In genomic region chr2:176213406-176213805, GRCh38 we compare ENCODE assay signal across 35 cellular contexts. TPM values are rescaled to one million over a fixed set of nuclear protein-coding genes. Genes with fewer than 3 reads are reported as not detected.
"Had no signal": no experiment of that assay in that cellular context is flagged by ENCODE, and none has a peak within 500 bp of the region (broad histone marks: within the 10 kb centered on the region; RNA-seq: fewer than 3 reads in every experiment).

No MANE protein-coding gene starts in this region.

- H3K4me1 Mint-ChIP-seq: activated B cell treated with CpG ODN at 0.5 μM for 24 hours; activated CD4-positive, alpha-beta memory T cell treated with anti-CD3 and anti-CD28 coated beads, Interleukin-2, amount 10 ng/mL, durations not matched to agents 7 days and 5 days; activated CD4-positive, alpha-beta T cell treated with anti-CD3 and anti-CD28 coated beads, Interleukin-2, amount 10 ng/mL, durations not matched to agents 24 days and 14 days; activated CD8-positive, alpha-beta memory T cell treated with anti-CD3 and anti-CD28 coated beads, Interleukin-2, amount 10 ng/mL, durations not matched to agents 7 days and 5 days; activated naive CD4-positive, alpha-beta T cell treated with anti-CD3 and anti-CD28 coated beads, Interleukin-2, amount 10 ng/mL, durations not matched to agents 7 days and 5 days; activated naive CD4-positive, alpha-beta T cell treated with anti-CD3 and anti-CD28 coated beads, Interleukin-2, amount 50 U/mL, for 24 hours; activated naive CD8-positive, alpha-beta T cell treated with anti-CD3 and anti-CD28 coated beads, Interleukin-2, amount 10 ng/mL, durations not matched to agents 7 days and 5 days; activated naive CD8-positive, alpha-beta T cell treated with anti-CD3 and anti-CD28 coated beads, Interleukin-2, amount 50 U/mL, for 24 hours had no signal

- H3K27me3 ChIP-seq: ascending aorta, body of pancreas, brain microvascular endothelial cell, breast epithelium had no signal

- H3K36me3 Mint-ChIP-seq: activated CD8-positive, alpha-beta memory T cell treated with anti-CD3 and anti-CD28 coated beads, Interleukin-2, amount 10 ng/mL, durations not matched to agents 7 days and 5 days; activated naive CD4-positive, alpha-beta T cell treated with anti-CD3 and anti-CD28 coated beads, Interleukin-2, amount 10 ng/mL, durations not matched to agents 7 days and 5 days; activated naive CD4-positive, alpha-beta T cell treated with anti-CD3 and anti-CD28 coated beads, Interleukin-2, amount 50 U/mL, for 24 hours; activated naive CD8-positive, alpha-beta T cell; activated naive CD8-positive, alpha-beta T cell treated with anti-CD3 and anti-CD28 coated beads, Interleukin-2, amount 10 ng/mL, durations not matched to agents 7 days and 5 days had no signal

- H3K27ac Mint-ChIP-seq: activated B cell treated with CpG ODN at 0.5 μM for 24 hours; activated CD4-positive, alpha-beta memory T cell treated with anti-CD3 and anti-CD28 coated beads, Interleukin-2, amount 10 ng/mL, durations not matched to agents 7 days and 5 days; activated CD4-positive, alpha-beta T cell treated with anti-CD3 and anti-CD28 coated beads, Interleukin-2, amount 10 ng/mL, durations not matched to agents 24 days and 14 days; activated CD8-positive, alpha-beta memory T cell treated with anti-CD3 and anti-CD28 coated beads, Interleukin-2, amount 10 ng/mL, durations not matched to agents 7 days and 5 days; activated CD8-positive, alpha-beta T cell treated with anti-CD3 and anti-CD28 coated beads, Interleukin-2, amount 10 ng/mL, durations not matched to agents 7 days and 5 days; activated naive CD4-positive, alpha-beta T cell treated with anti-CD3 and anti-CD28 coated beads, Interleukin-2, amount 10 ng/mL, durations not matched to agents 7 days and 5 days; activated naive CD4-positive, alpha-beta T cell treated with anti-CD3 and anti-CD28 coated beads, Interleukin-2, amount 50 U/mL, for 24 hours; activated naive CD8-positive, alpha-beta T cell; activated naive CD8-positive, alpha-beta T cell treated with anti-CD3 and anti-CD28 coated beads, Interleukin-2, amount 10 ng/mL, durations not matched to agents 7 days and 5 days; activated naive CD8-positive, alpha-beta T cell treated with anti-CD3 and anti-CD28 coated beads, Interleukin-2, amount 50 U/mL, for 24 hours; activated T-cell treated with anti-CD3 and anti-CD28 coated beads, Interleukin-2, amount 50 U/mL, for 24 hours; activated T-helper 2 cell treated with anti-CD3 and anti-CD28 coated beads, Interferon-gamma antibody, Interleukin-2, Interleukin-4, amounts not matched to agents 10 μg/mL and 5 μg/mL and 100 μg/mL, durations not matched to agents 14 hours and 24 hours and 36 hours; T-helper 1 cell treated with Interleukin-12 subunit alpha and Interleukin-12 subunit beta and Interleukin-4 antibody, amounts not matched to agents 30 μg/mL and 1 μg/mL, for 36 hours; T-helper 2 cell treated with Interferon-gamma antibody and Interleukin-4, amounts not matched to agents 5 μg/mL and 100 μg/mL, for 36 hours had no signal

- H3K4me3 ChIP-seq: ascending aorta, body of pancreas, breast epithelium had no signal

- H3K36me3 ChIP-seq: ascending aorta, brain microvascular endothelial cell, breast epithelium had no signal

- H3K4me3 Mint-ChIP-seq: activated B cell treated with CpG ODN at 0.5 μM for 24 hours; activated CD4-positive, alpha-beta memory T cell treated with anti-CD3 and anti-CD28 coated beads, Interleukin-2, amount 10 ng/mL, durations not matched to agents 7 days and 5 days; activated CD4-positive, alpha-beta T cell treated with anti-CD3 and anti-CD28 coated beads, Interleukin-2, amount 10 ng/mL, durations not matched to agents 24 days and 14 days; activated CD8-positive, alpha-beta memory T cell treated with anti-CD3 and anti-CD28 coated beads, Interleukin-2, amount 10 ng/mL, durations not matched to agents 7 days and 5 days; activated CD8-positive, alpha-beta T cell treated with anti-CD3 and anti-CD28 coated beads, Interleukin-2, amount 10 ng/mL, durations not matched to agents 7 days and 5 days; activated naive CD4-positive, alpha-beta T cell treated with anti-CD3 and anti-CD28 coated beads, Interleukin-2, amount 10 ng/mL, durations not matched to agents 7 days and 5 days; activated naive CD4-positive, alpha-beta T cell treated with anti-CD3 and anti-CD28 coated beads, Interleukin-2, amount 50 U/mL, for 24 hours; activated naive CD8-positive, alpha-beta T cell; activated naive CD8-positive, alpha-beta T cell treated with anti-CD3 and anti-CD28 coated beads, Interleukin-2, amount 10 ng/mL, durations not matched to agents 7 days and 5 days; activated naive CD8-positive, alpha-beta T cell treated with anti-CD3 and anti-CD28 coated beads, Interleukin-2, amount 50 U/mL, for 24 hours; activated T-cell treated with anti-CD3 and anti-CD28 coated beads, Interleukin-2, amount 50 U/mL, for 24 hours; T-helper 1 cell treated with Interleukin-12 subunit alpha and Interleukin-12 subunit beta and Interleukin-4 antibody, amounts not matched to agents 30 μg/mL and 1 μg/mL, for 36 hours; T-helper 2 cell treated with Interferon-gamma antibody and Interleukin-4, amounts not matched to agents 5 μg/mL and 100 μg/mL, for 36 hours had no signal

- DNase-seq: activated B cell treated with CpG ODN at 0.5 μM for 24 hours; activated CD4-positive, alpha-beta memory T cell treated with anti-CD3 and anti-CD28 coated beads, Interleukin-2, amount 10 ng/mL, durations not matched to agents 7 days and 5 days; activated CD4-positive, alpha-beta T cell treated with anti-CD3 and anti-CD28 coated beads for 4 hours; activated CD4-positive, alpha-beta T cell treated with anti-CD3 and anti-CD28 coated beads, Interleukin-2, amount 10 ng/mL, durations not matched to agents 24 days and 14 days; activated CD4-positive, alpha-beta T cell treated with anti-CD3 and anti-CD28 coated beads, Interleukin-2, amount 50 U/mL, for 1 hour; activated CD4-positive, alpha-beta T cell treated with anti-CD3 and anti-CD28 coated beads, Interleukin-2, amount 50 U/mL, for 4 hours; activated CD4-positive, CD25-positive, alpha-beta regulatory T cell treated with anti-CD3 and anti-CD28 coated beads, Interleukin-2, amount 50 U/mL, for 72 hours; activated CD8-positive, alpha-beta memory T cell treated with anti-CD3 and anti-CD28 coated beads for 24 hours; activated CD8-positive, alpha-beta memory T cell treated with anti-CD3 and anti-CD28 coated beads, Interleukin-2, amount 10 ng/mL, durations not matched to agents 7 days and 5 days; activated CD8-positive, alpha-beta memory T cell treated with anti-CD3 and anti-CD28 coated beads, Interleukin-2, amount 50 U/mL, for 48 hours; activated CD8-positive, alpha-beta T cell treated with anti-CD3 and anti-CD28 coated beads, Interleukin-2, amount 10 ng/mL, durations not matched to agents 7 days and 5 days; activated effector memory CD4-positive, alpha-beta T cell treated with Interleukin-2 at 50 U/mL for 16 hours; activated gamma-delta T cell; activated naive CD4-positive, alpha-beta T cell treated with anti-CD3 and anti-CD28 coated beads, Interleukin-2, amount 10 ng/mL, durations not matched to agents 7 days and 5 days; activated naive CD4-positive, alpha-beta T cell treated with Interleukin-2 at 50 U/mL for 16 hours; activated naive CD8-positive, alpha-beta T cell treated with anti-CD3 and anti-CD28 coated beads, Interleukin-2, amount 10 ng/mL, durations not matched to agents 7 days and 5 days; activated naive CD8-positive, alpha-beta T cell treated with anti-CD3 and anti-CD28 coated beads, Interleukin-2, amount 50 U/mL, for 24 hours; activated T-cell treated with anti-CD3 and anti-CD28 coated beads, Interleukin-2, amount 50 U/mL, for 24 hours; activated T-cell treated with anti-CD3 and anti-CD28 coated beads, Interleukin-2, amount 50 U/mL, for 48 hours; amygdala; anterior cingulate cortex; body of pancreas; brain microvascular endothelial cell; central memory CD4-positive, alpha-beta T cell; T-helper 1 cell; T-helper 2 cell; T-helper 9 cell had no signal

- ATAC-seq: activated CD8-positive, alpha-beta memory T cell treated with anti-CD3 and anti-CD28 coated beads, Interleukin-2, amount 10 ng/mL, durations not matched to agents 7 days and 5 days; activated CD8-positive, alpha-beta T cell treated with anti-CD3 and anti-CD28 coated beads, Interleukin-2, amount 10 ng/mL, durations not matched to agents 7 days and 5 days; activated naive CD8-positive, alpha-beta T cell treated with anti-CD3 and anti-CD28 coated beads, Interleukin-2, amount 50 U/mL, for 24 hours; body of pancreas had no signal

- H3K9me3 Mint-ChIP-seq: activated B cell treated with CpG ODN at 0.5 μM for 24 hours; activated CD4-positive, alpha-beta memory T cell treated with anti-CD3 and anti-CD28 coated beads, Interleukin-2, amount 10 ng/mL, durations not matched to agents 7 days and 5 days; activated CD4-positive, alpha-beta T cell treated with anti-CD3 and anti-CD28 coated beads, Interleukin-2, amount 10 ng/mL, durations not matched to agents 24 days and 14 days; activated naive CD4-positive, alpha-beta T cell treated with anti-CD3 and anti-CD28 coated beads, Interleukin-2, amount 10 ng/mL, durations not matched to agents 7 days and 5 days; activated naive CD4-positive, alpha-beta T cell treated with anti-CD3 and anti-CD28 coated beads, Interleukin-2, amount 50 U/mL, for 24 hours; activated naive CD8-positive, alpha-beta T cell treated with anti-CD3 and anti-CD28 coated beads, Interleukin-2, amount 10 ng/mL, durations not matched to agents 7 days and 5 days; activated naive CD8-positive, alpha-beta T cell treated with anti-CD3 and anti-CD28 coated beads, Interleukin-2, amount 50 U/mL, for 24 hours; activated T-cell treated with anti-CD3 and anti-CD28 coated beads, Interleukin-2, amount 50 U/mL, for 24 hours; activated T-helper 2 cell treated with anti-CD3 and anti-CD28 coated beads, Interferon-gamma antibody, Interleukin-2, Interleukin-4, amounts not matched to agents 10 μg/mL and 5 μg/mL and 100 μg/mL, durations not matched to agents 14 hours and 24 hours and 36 hours; T-helper 1 cell treated with Interleukin-12 subunit alpha and Interleukin-12 subunit beta and Interleukin-4 antibody, amounts not matched to agents 30 μg/mL and 1 μg/mL, for 36 hours; T-helper 2 cell treated with Interferon-gamma antibody and Interleukin-4, amounts not matched to agents 5 μg/mL and 100 μg/mL, for 36 hours had no signal

RNA-seq across cellular contexts. Expression of gene HOXD1, which starts 24.9 kb away (rescaled TPM):
- total RNA-seq: activated B cell treated with CpG ODN at 0.5 μM for 24 hours; activated CD4-positive, alpha-beta memory T cell treated with anti-CD3 and anti-CD28 coated beads, Interleukin-2, amount 10 ng/mL, durations not matched to agents 7 days and 5 days; activated CD4-positive, alpha-beta T cell treated with anti-CD3 and anti-CD28 coated beads, Interleukin-2, amount 10 ng/mL, durations not matched to agents 24 days and 14 days; activated CD8-positive, alpha-beta memory T cell treated with anti-CD3 and anti-CD28 coated beads, Interleukin-2, amount 10 ng/mL, durations not matched to agents 7 days and 5 days; activated CD8-positive, alpha-beta T cell treated with anti-CD3 and anti-CD28 coated beads, Interleukin-2, amount 10 ng/mL, durations not matched to agents 7 days and 5 days; activated naive CD8-positive, alpha-beta T cell treated with anti-CD3 and anti-CD28 coated beads, Interleukin-2, amount 10 ng/mL, durations not matched to agents 7 days and 5 days; activated T-helper 2 cell treated with anti-CD3 and anti-CD28 coated beads, Interferon-gamma antibody, Interleukin-2, Interleukin-4, amounts not matched to agents 10 μg/mL and 5 μg/mL and 100 μg/mL, durations not matched to agents 14 hours and 24 hours and 36 hours; cerebellum had no signal

RNA-seq across cellular contexts. Expression of gene HOXD3, which starts 56.3 kb away (rescaled TPM):
- total RNA-seq: activated B cell treated with CpG ODN at 0.5 μM for 24 hours; activated CD4-positive, alpha-beta memory T cell treated with anti-CD3 and anti-CD28 coated beads, Interleukin-2, amount 10 ng/mL, durations not matched to agents 7 days and 5 days; activated CD4-positive, alpha-beta T cell treated with anti-CD3 and anti-CD28 coated beads, Interleukin-2, amount 10 ng/mL, durations not matched to agents 24 days and 14 days; activated CD8-positive, alpha-beta memory T cell treated with anti-CD3 and anti-CD28 coated beads, Interleukin-2, amount 10 ng/mL, durations not matched to agents 7 days and 5 days; activated CD8-positive, alpha-beta T cell treated with anti-CD3 and anti-CD28 coated beads, Interleukin-2, amount 10 ng/mL, durations not matched to agents 7 days and 5 days; activated naive CD8-positive, alpha-beta T cell treated with anti-CD3 and anti-CD28 coated beads, Interleukin-2, amount 10 ng/mL, durations not matched to agents 7 days and 5 days; activated T-helper 2 cell treated with anti-CD3 and anti-CD28 coated beads, Interferon-gamma antibody, Interleukin-2, Interleukin-4, amounts not matched to agents 10 μg/mL and 5 μg/mL and 100 μg/mL, durations not matched to agents 14 hours and 24 hours and 36 hours; cerebellum had no signal
